ENCODE assay signal across 1 cellular context in genomic region chr4:77156533-77156911, GRCh38.
TF ChIP-seq lines count a peak whose summit lies in the region.

No MANE protein-coding gene starts in this region.

TF ChIP-seq in K562, 482 proteins besides CTCF, POLR2A, EP300 and RAD21 (continued from another document and continues in another):
- TF ChIP-seq ZNF655 (CRISPR knock-in tag; IDR thresholded peaks at IDR 0.05) (no peak), CEBPB (tag; IDR thresholded peaks at IDR 0.05) (peak; percentile 19; the same call in 1 of the 2 replicates), NCOR1 (IDR thresholded peaks at IDR 0.05) (no peak), POLR2H (tag; IDR thresholded peaks at IDR 0.05; ENCODE audit: low read depth) (peak; percentile 61), DIDO1 (tag; IDR thresholded peaks at IDR 0.05; ENCODE audit: low read depth) (no peak), ZNF318 (IDR thresholded peaks at IDR 0.05; ENCODE audit: borderline replicate concordance in 1 of 2, low read depth in 1 of 2) (no peak), ETS2 (tag; IDR thresholded peaks at IDR 0.05; ENCODE audit: borderline replicate concordance, poor library complexity, severe bottlenecking) (no peak), E2F4 (CRISPR knock-in tag; IDR thresholded peaks at IDR 0.05; ENCODE audit: low read depth) (peak; percentile 96), RFX5 (IDR thresholded peaks at IDR 0.05; ENCODE audit: low read depth, low read length) (peak; percentile 96), MAFK (IDR thresholded peaks at IDR 0.05; ENCODE audit: low read length) (no peak), ZNF592 (IDR thresholded peaks at IDR 0.05) (no peak), ATF1 (CRISPR knock-in tag; IDR thresholded peaks at IDR 0.05) (no peak), ATF1 (tag; IDR thresholded peaks at IDR 0.05) (no peak), MCM3 (IDR thresholded peaks at IDR 0.05) (no peak), KAT2B (IDR thresholded peaks at IDR 0.05; ENCODE audit: low read depth, low read length) (no peak), GATA2 (CRISPR knock-in tag; IDR thresholded peaks at IDR 0.05) (no peak), FIP1L1 (IDR thresholded peaks at IDR 0.05; ENCODE audit: low read depth, low read length, poor library complexity, severe bottlenecking) (no peak), MCM2 (IDR thresholded peaks at IDR 0.05; ENCODE audit: low read depth) (no peak), CC2D1A (IDR thresholded peaks at IDR 0.05) (no peak), NRF1 (conservative IDR thresholded peaks at IDR 0.05 in 1 of 2, IDR thresholded peaks at IDR 0.05 in 1 of 2) (peak; percentile 96 to 97), GABPA (tag; conservative IDR thresholded peaks at IDR 0.05; ENCODE audit: low read depth) (no peak), ID3 (CRISPR knock-in tag; IDR thresholded peaks at IDR 0.05) (no peak), ID3 (tag; IDR thresholded peaks at IDR 0.05) (no peak), MTA1 (IDR thresholded peaks at IDR 0.05; ENCODE audit: borderline replicate concordance) (no peak), MEF2D (tag; conservative IDR thresholded peaks at IDR 0.05; ENCODE audit: low read depth) (no peak), MCM5 (IDR thresholded peaks at IDR 0.05; ENCODE audit: low read depth) (no peak), PCBP1 (IDR thresholded peaks at IDR 0.05; ENCODE audit: low read depth, low read length, poor library complexity, severe bottlenecking) (no peak), HMG20A (CRISPR knock-in tag; conservative IDR thresholded peaks at IDR 0.05) (no peak), CTBP1 (IDR thresholded peaks at IDR 0.05; ENCODE audit: borderline replicate concordance) (no peak)
- TF ChIP-seq, protein P1, sequence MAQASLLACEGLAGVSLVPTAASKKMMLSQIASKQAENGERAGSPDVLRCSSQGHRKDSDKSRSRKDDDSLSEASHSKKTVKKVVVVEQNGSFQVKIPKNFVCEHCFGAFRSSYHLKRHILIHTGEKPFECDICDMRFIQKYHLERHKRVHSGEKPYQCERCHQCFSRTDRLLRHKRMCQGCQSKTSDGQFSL (CRISPR knock-in tag; IDR thresholded peaks at IDR 0.05), result no peak
- TF ChIP-seq, protein P1 (tag; IDR thresholded peaks at IDR 0.05), result no peak
- TF ChIP-seq, protein P2, sequence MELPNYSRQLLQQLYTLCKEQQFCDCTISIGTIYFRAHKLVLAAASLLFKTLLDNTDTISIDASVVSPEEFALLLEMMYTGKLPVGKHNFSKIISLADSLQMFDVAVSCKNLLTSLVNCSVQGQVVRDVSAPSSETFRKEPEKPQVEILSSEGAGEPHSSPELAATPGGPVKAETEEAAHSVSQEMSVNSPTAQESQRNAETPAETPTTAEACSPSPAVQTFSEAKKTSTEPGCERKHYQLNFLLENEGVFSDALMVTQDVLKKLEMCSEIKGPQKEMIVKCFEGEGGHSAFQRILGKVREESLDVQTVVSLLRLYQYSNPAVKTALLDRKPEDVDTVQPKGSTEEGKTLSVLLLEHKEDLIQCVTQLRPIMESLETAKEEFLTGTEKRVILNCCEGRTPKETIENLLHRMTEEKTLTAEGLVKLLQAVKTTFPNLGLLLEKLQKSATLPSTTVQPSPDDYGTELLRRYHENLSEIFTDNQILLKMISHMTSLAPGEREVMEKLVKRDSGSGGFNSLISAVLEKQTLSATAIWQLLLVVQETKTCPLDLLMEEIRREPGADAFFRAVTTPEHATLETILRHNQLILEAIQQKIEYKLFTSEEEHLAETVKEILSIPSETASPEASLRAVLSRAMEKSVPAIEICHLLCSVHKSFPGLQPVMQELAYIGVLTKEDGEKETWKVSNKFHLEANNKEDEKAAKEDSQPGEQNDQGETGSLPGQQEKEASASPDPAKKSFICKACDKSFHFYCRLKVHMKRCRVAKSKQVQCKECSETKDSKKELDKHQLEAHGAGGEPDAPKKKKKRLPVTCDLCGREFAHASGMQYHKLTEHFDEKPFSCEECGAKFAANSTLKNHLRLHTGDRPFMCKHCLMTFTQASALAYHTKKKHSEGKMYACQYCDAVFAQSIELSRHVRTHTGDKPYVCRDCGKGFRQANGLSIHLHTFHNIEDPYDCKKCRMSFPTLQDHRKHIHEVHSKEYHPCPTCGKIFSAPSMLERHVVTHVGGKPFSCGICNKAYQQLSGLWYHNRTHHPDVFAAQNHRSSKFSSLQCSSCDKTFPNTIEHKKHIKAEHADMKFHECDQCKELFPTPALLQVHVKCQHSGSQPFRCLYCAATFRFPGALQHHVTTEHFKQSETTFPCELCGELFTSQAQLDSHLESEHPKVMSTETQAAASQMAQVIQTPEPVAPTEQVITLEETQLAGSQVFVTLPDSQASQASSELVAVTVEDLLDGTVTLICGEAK (IDR thresholded peaks at IDR 0.05), result no peak
- TF ChIP-seq, protein P2 (CRISPR knock-in tag; IDR thresholded peaks at IDR 0.05), result no peak
